Comparison of ENCODE assay signal across 14 cellular contexts in genomic region chr6:6105472-6106036, GRCh38.
DNase-seq lines count a peak whose midpoint lies in the region; ATAC-seq and TF ChIP-seq lines count a peak whose summit lies in the region.
"Had no signal": no experiment of that assay in that cellular context is flagged by ENCODE, and none has a peak within 500 bp of the region (broad histone marks: within the 10 kb centered on the region; RNA-seq: fewer than 3 reads in every experiment).

No MANE protein-coding gene starts in this region.

- TF ChIP-seq POLR2A in HCT116 (IDR thresholded peaks at IDR 0.05; ENCODE audit: borderline replicate concordance, extremely low read depth, insufficient read depth, insufficient read length): no peak

- H3K79me2 ChIP-seq in HCT116 (ENCODE audit: insufficient read depth, low read length): no peaks in the 10 kb centered on the region
- H3K79me2 ChIP-seq: parathyroid adenoma had no signal

- H3K9me2 ChIP-seq in HCT116 (ENCODE audit: insufficient read depth): no peaks in the 10 kb centered on the region

- no peak overlapping the region for H3K4me3 Mint-ChIP-seq in CD14-positive monocyte
- H3K4me3 Mint-ChIP-seq: activated T-helper 1 cell treated with anti-CD3 and anti-CD28 coated beads, Interleukin-12 subunit alpha, Interleukin-12 subunit beta, Interleukin-2, Interleukin-4 antibody, amounts not matched to agents 30 ng/mL and 10 ng/mL and 1 ng/mL, durations not matched to agents 14 hours and 24 hours and 36 hours; CD4-positive, CD25-positive, alpha-beta regulatory T cell; stimulated activated naive CD8-positive, alpha-beta T cell treated with anti-CD3 and anti-CD28 coated beads, Interleukin-15, amount 100 ng/mL, for 72 hours had no signal

- H3K36me3 ChIP-seq in HCT116 (ENCODE audit: control insufficient read depth in 1 of 2, insufficient read depth in 2 of 2, low read length in 2 of 2): no peaks in the 10 kb centered on the region
- H3K36me3 ChIP-seq in Panc1 (ENCODE audit: control insufficient read depth, insufficient read depth, low read length): no peaks in the 10 kb centered on the region

- H3K4me1 Mint-ChIP-seq in CD14-positive monocyte: no peaks in the 10 kb centered on the region
- H3K4me1 Mint-ChIP-seq: CD4-positive, CD25-positive, alpha-beta regulatory T cell; stimulated activated naive CD8-positive, alpha-beta T cell treated with anti-CD3 and anti-CD28 coated beads, Interleukin-15, amount 100 ng/mL, for 72 hours had no signal

- POLR2A ChIA-PET in HCT116 (lab: Charles Lee): no interaction called here
- POLR2A ChIA-PET in Panc1 (lab: Charles Lee): no interaction called here

- peak; percentile 36 for TF ChIP-seq CTCF in CD14-positive monocyte (IDR thresholded peaks at IDR 0.05)
- TF ChIP-seq CTCF in HCT116 (IDR thresholded peaks at IDR 0.05 in 2 of 3, conservative IDR thresholded peaks at IDR 0.05 in 1 of 3; ENCODE audit: borderline replicate concordance in 1 of 3, insufficient read depth in 1 of 3, low read depth in 2 of 3, low read length in 2 of 3): peak; percentile 25 to 49 (median 46); a peak in 5 of 6 replicates
- TF ChIP-seq CTCF in Panc1 (IDR thresholded peaks at IDR 0.05): no peak; the same call in 1 of the 2 replicates

- H3K4me1 ChIP-seq in HCT116 (ENCODE audit: control insufficient read depth in 1 of 2, insufficient read depth in 2 of 2, low read length in 2 of 2): no peaks in the 10 kb centered on the region
- H3K4me1 ChIP-seq in Panc1 (ENCODE audit: control insufficient read depth, insufficient read depth, low read length): no peaks in the 10 kb centered on the region
- H3K4me1 ChIP-seq: parathyroid adenoma had no signal

- intact Hi-C loops in CD14-positive monocyte (cut with micrococcal nuclease) (no loop called here), HCT116 (cut with micrococcal nuclease) (no loop called here), Panc1 (cut with micrococcal nuclease; ENCODE audit: unreplicated experiment) (no loop called here)

- H3K9me3 Mint-ChIP-seq in CD14-positive monocyte: peaks cover 0 to 13% (median 6%) of the 10 kb centered on the region in 7 donors

- no peaks in the 10 kb centered on the region for H3K9me3 ChIP-seq in HCT116 (ENCODE audit: control insufficient read depth in 1 of 2, insufficient read depth in 1 of 2, low read depth in 1 of 2, low read length in 2 of 2)
- H3K9me3 ChIP-seq in Panc1 (ENCODE audit: control insufficient read depth, insufficient read depth, low read depth, low read length): no peaks in the 10 kb centered on the region

- no peak for DNase-seq in CD14-positive monocyte (ENCODE audit: low spot score)
- DNase-seq in HCT116 (ENCODE audit: low read depth, low spot score): peak; percentile 2
- DNase-seq in Panc1 (ENCODE audit: low read depth, low spot score): peak; percentile 2
- peak; percentile 23 for DNase-seq in iPS-NIHi11 (ENCODE audit: low spot score)
- DNase-seq in NCI-H2029 (lab: John Stamatoyannopoulos, UW): no peak
- DNase-seq in cerebellar nuclear complex (lab: John Stamatoyannopoulos, UW): no peak
- DNase-seq in activated CD4-positive, alpha-beta T cell treated with anti-CD3 and anti-CD28 coated beads for 4 hours: no peak
- DNase-seq: CD4-positive, CD25-positive, alpha-beta regulatory T cell; mesenchymal stem cell; stimulated activated CD4-positive, alpha-beta T cell treated with anti-CD3 and anti-CD28 coated beads, Interleukin-4, amount 100 ng/mL, for 24 hours; stimulated activated naive CD8-positive, alpha-beta T cell treated with anti-CD3 and anti-CD28 coated beads, Interleukin-15, amount 100 ng/mL, for 72 hours had no signal

- peak; percentile 53 for TF ChIP-seq RAD21 in HCT116 (IDR thresholded peaks at IDR 0.05; ENCODE audit: low read depth)

- no peaks in the 10 kb centered on the region for H4K20me1 ChIP-seq in HCT116 (ENCODE audit: insufficient read depth)

- in situ Hi-C loops in Panc1 (cut with HindIII; ENCODE audit: low pct_unique_long_range_greater_than_20kb, low sequenced_read_pairs): no loop called here

- RAD21 ChIA-PET in HCT116 (lab: Charles Lee; ENCODE audit: low non-redundant PET in 1 of 2, low total read pairs in 2 of 2, uncharacterized antibody in 2 of 2, unreplicated experiment in 2 of 2): no interaction called here

- H3K4me2 ChIP-seq in HCT116 (ENCODE audit: low read length): no peak overlapping the region

- H3K27ac ChIP-seq in HCT116 (ENCODE audit: low read depth, low read length): no peak overlapping the region
- H3K27ac ChIP-seq in Panc1 (ENCODE audit: low read length): no peak overlapping the region
- H3K27ac ChIP-seq: parathyroid adenoma had no signal

- CTCF ChIA-PET in HCT116 (lab: Charles Lee): interaction anchor here (1.4 kb wide), 1 partner anchor 24 kb away, joined by 3 read pairs; no protein-coding TSS in a partner anchor
- CTCF ChIA-PET in Panc1 (lab: Charles Lee): no interaction called here

- ATAC-seq in HCT116 (peak; percentile 72), Panc1 (no peak), GM19023 (IDR thresholded peaks at IDR 0.05; ENCODE audit: unreplicated experiment) (no peak)
- ATAC-seq: stimulated activated naive CD8-positive, alpha-beta T cell treated with anti-CD3 and anti-CD28 coated beads, Interleukin-15, amount 100 ng/mL, for 72 hours had no signal

- H3K27me3 ChIP-seq in HCT116 (ENCODE audit: insufficient read depth, low read length) (peaks cover 4% of the 10 kb centered on the region), Panc1 (ENCODE audit: control insufficient read depth, insufficient read depth, low read length) (no peaks in the 10 kb centered on the region)

- no peak overlapping the region for H3K27ac Mint-ChIP-seq in CD14-positive monocyte
- H3K27ac Mint-ChIP-seq: activated T-helper 1 cell treated with anti-CD3 and anti-CD28 coated beads, Interleukin-12 subunit alpha, Interleukin-12 subunit beta, Interleukin-2, Interleukin-4 antibody, amounts not matched to agents 30 ng/mL and 10 ng/mL and 1 ng/mL, durations not matched to agents 14 hours and 24 hours and 36 hours; CD4-positive, CD25-positive, alpha-beta regulatory T cell; stimulated activated naive CD8-positive, alpha-beta T cell treated with anti-CD3 and anti-CD28 coated beads, Interleukin-15, amount 100 ng/mL, for 72 hours had no signal

- H3K9ac ChIP-seq in HCT116 (ENCODE audit: low read length): no peak overlapping the region
- H3K9ac ChIP-seq: parathyroid adenoma had no signal

- no peak overlapping the region for H2AFZ ChIP-seq in HCT116 (ENCODE audit: low read depth, low read length, poor library complexity, severe bottlenecking)
- H2AFZ ChIP-seq: parathyroid adenoma had no signal

- H3K27me3 Mint-ChIP-seq in CD14-positive monocyte (ENCODE audit: low read depth in 3 of 3): peaks cover 6 to 38% (median 20%) of the 10 kb centered on the region in 3 donors
- H3K27me3 Mint-ChIP-seq: CD4-positive, CD25-positive, alpha-beta regulatory T cell had no signal

- no peak overlapping the region for H3K4me3 ChIP-seq in HCT116 (replicated peaks in 1 of 2; ENCODE audit: low read depth in 1 of 2, low read length in 2 of 2)
- no peak overlapping the region for H3K4me3 ChIP-seq in Panc1 (ENCODE audit: low read depth in 2 of 2, low read length in 2 of 2)

- no peaks in the 10 kb centered on the region for H3K36me3 Mint-ChIP-seq in CD14-positive monocyte
- H3K36me3 Mint-ChIP-seq: CD4-positive, CD25-positive, alpha-beta regulatory T cell had no signal

- BruUV-seq in HCT116 (replicated peaks; lab: Mats Ljungman, UMichigan) (no TSS peak), Panc1 (replicated peaks; lab: Mats Ljungman, UMichigan) (no TSS peak)

TF ChIP-seq in HCT116, 20 proteins besides CTCF, POLR2A, EP300 and RAD21 (continues in another document):
- TF ChIP-seq SRF (IDR thresholded peaks at IDR 0.05; ENCODE audit: low read depth) (no peak), MAX (IDR thresholded peaks at IDR 0.05) (no peak), YY1 (IDR thresholded peaks at IDR 0.05; ENCODE audit: extremely low read depth, insufficient replicate concordance, low read depth, low read length) (no peak), JUND (IDR thresholded peaks at IDR 0.05) (no peak), CEBPB (IDR thresholded peaks at IDR 0.05; ENCODE audit: low read depth) (no peak), EZH2phosphoT487 (IDR thresholded peaks at IDR 0.05; ENCODE audit: borderline replicate concordance) (no peak), ZFX (IDR thresholded peaks at IDR 0.05) (no peak), CBX3 (IDR thresholded peaks at IDR 0.05; ENCODE audit: low read depth) (no peak), SIN3A (IDR thresholded peaks at IDR 0.05; ENCODE audit: low read depth) (no peak), REST (IDR thresholded peaks at IDR 0.05; ENCODE audit: low read depth) (no peak)

Comparison
In these comparisons a context has a peak if more than half of its experiments do, and no peak if none do; other contexts are left out.
1. DNase-seq: peak in HCT116 (single experiment), Panc1 (single experiment) and iPS-NIHi11 (single experiment); none in CD14-positive monocyte (single experiment), NCI-H2029 (single experiment), cerebellar nuclear complex (0 of 2) and activated CD4-positive, alpha-beta T cell treated with anti-CD3 and anti-CD28 coated beads for 4 hours (0 of 2).